ENCODE assay signal across 8 cellular contexts in the genomic region with DNA sequence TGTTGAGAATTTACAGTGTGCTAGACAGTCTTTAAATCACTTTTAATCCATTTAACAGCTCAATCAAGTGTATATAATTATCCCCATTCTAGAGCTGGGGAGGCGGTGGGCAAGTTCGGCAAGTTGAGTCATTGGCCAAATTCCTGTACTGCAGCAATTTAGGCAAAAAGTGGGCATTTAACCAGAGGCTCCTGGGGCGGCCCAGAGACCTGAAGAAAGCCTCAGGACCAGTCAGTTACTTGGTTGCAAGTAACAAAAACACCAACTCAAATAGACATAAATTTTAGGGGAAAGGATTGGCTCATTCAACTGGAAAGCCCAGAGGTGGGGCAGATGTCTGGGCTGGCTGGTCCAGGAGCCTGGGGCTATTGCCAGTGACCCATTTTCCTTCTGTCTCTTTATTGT.
DNase-seq lines count a peak whose midpoint lies in the region; ATAC-seq and TF ChIP-seq lines count a peak whose summit lies in the region.

No MANE protein-coding gene starts in this region.

- H3K27me3 ChIP-seq in iPS DF 6.9 (ENCODE audit: control insufficient read depth, insufficient read depth, low read length) = no peaks in the 10 kb centered on the region

- H3K36me3 ChIP-seq in iPS DF 6.9 (ENCODE audit: control insufficient read depth, insufficient read depth, low read length) = no peaks in the 10 kb centered on the region

- TF ChIP-seq CTCF in VCaP (conservative IDR thresholded peaks at IDR 0.05) = no peak

- H3K9me3 ChIP-seq in iPS DF 6.9 (ENCODE audit: control insufficient read depth, insufficient read depth, low read length) = no peaks in the 10 kb centered on the region

- no peak overlapping the region for H3K4me3 ChIP-seq in iPS DF 6.9 (ENCODE audit: low read length)

- no CpG with 5 or more reads among the region's 3 CpGs for WGBS in iPS DF 6.9 (ENCODE audit: insufficient coverage, insufficient read length)

- peaks cover 3% of the 10 kb centered on the region; the same call in 1 of the 2 replicates for H3K4me1 ChIP-seq in iPS DF 6.9 (ENCODE audit: control insufficient read depth, insufficient read depth, low read length)

- DNase-seq in iPS DF 6.9 (ENCODE audit: low read depth, low spot score) = no peak
- peak; percentile 44 for DNase-seq in superior temporal gyrus (ENCODE audit: extremely low spot score)
- DNase-seq in NCI-H774 (lab: John Stamatoyannopoulos, UW) = no peak
- no peak for DNase-seq in NCI-H1105 (lab: John Stamatoyannopoulos, UW)
- no peak for DNase-seq in SIG-M5 (lab: John Stamatoyannopoulos, UW)

- ATAC-seq in GM19463 (IDR thresholded peaks at IDR 0.05; ENCODE audit: unreplicated experiment) = peak; percentile 12
- no peak for ATAC-seq in GM19467 (IDR thresholded peaks at IDR 0.05; ENCODE audit: unreplicated experiment)

- H3K27ac ChIP-seq in VCaP (peak overlapping the region; percentile 97), iPS DF 6.9 (ENCODE audit: low read length) (peak overlapping the region; percentile 10)
